11 cellular contexts compared by ENCODE assay signal in the genomic region with DNA sequence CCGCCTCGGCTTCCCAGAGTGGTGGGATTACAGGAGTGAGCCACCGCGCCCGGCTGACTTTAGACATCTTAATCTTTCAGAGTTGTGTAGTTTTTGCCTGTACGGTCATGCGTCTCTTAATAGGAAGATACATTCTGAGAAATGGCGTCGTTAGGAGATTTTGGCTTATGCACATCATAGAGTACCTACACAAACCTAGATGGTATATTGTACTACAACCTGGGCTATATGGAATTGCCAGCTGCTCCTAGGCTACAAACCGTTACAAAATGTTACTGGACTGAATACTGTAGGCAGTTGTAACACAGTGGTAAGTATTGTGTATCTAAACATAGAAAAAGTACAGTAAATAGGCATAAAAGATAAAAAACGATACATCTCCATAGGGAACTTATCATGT. TPM values are rescaled to one million over a fixed set of nuclear protein-coding genes. Genes with fewer than 3 reads are reported as not detected.
DNase-seq lines count a peak whose midpoint lies in the region; ATAC-seq, FAIRE-seq and TF ChIP-seq lines count a peak whose summit lies in the region.
"Had no signal": no experiment of that assay in that cellular context is flagged by ENCODE, and none has a peak within 500 bp of the region (broad histone marks: within the 10 kb centered on the region; RNA-seq: fewer than 3 reads in every experiment).

No MANE protein-coding gene starts in this region.

- H3K9me2 ChIP-seq in GM23248 (ENCODE audit: insufficient read depth) = no peaks in the 10 kb centered on the region

- no peak overlapping the region for H3K27ac ChIP-seq in A549
- no peak overlapping the region for H3K27ac ChIP-seq in GM23248
- no peak overlapping the region for H3K27ac ChIP-seq in mesenchymal stem cell (ENCODE audit: low read length, poor library complexity, severe bottlenecking)
- no peak overlapping the region for H3K27ac ChIP-seq in WERI-Rb-1

- ATAC-seq in A549 = no peak
- ATAC-seq in GM18873 (IDR thresholded peaks at IDR 0.05; ENCODE audit: low FRiP score, unreplicated experiment) = no peak
- ATAC-seq in GM21528 (IDR thresholded peaks at IDR 0.05; ENCODE audit: low FRiP score, unreplicated experiment) = no peak

- POLR2A ChIA-PET in A549 (lab: Yijun Ruan, JAX) = interaction anchor here (0.8 kb wide), 1 partner anchor 81 kb away, joined by 3 read pairs; no protein-coding TSS in a partner anchor
- POLR2A ChIA-PET in activated CD4-positive, alpha-beta memory T cell treated with anti-CD3 and anti-CD28 coated beads, Interleukin-2, amount 10 ng/mL, durations not matched to agents 7 days and 5 days (lab: Charles Lee) = interaction anchor here (1.1 to 2.4 kb wide), 8 partner anchors 12 to 120 kb away, joined by 3 to 15 read pairs (median 7); partner anchors contain the start of genes CTDSP2, CYP27B1, EEF1AKMT3 and METTL1

- FAIRE-seq in A549 (lab: Jason Lieb, UNC) (no peak), GM12891 (lab: Jason Lieb, UNC) (no peak)

- peak overlapping the region; percentile 70 for H3K4me3 Mint-ChIP-seq in activated CD4-positive, alpha-beta memory T cell treated with anti-CD3 and anti-CD28 coated beads, Interleukin-2, amount 10 ng/mL, durations not matched to agents 7 days and 5 days

- no peak overlapping the region for H4K8ac ChIP-seq in mesenchymal stem cell (ENCODE audit: low read length)

- no peak for TF ChIP-seq RAD21 in A549 (conservative IDR thresholded peaks at IDR 0.05 in 1 of 2, IDR thresholded peaks at IDR 0.05 in 1 of 2)

- H3K27me3 ChIP-seq in GM23248 (replicated peaks; ENCODE audit: insufficient read depth) (no peaks in the 10 kb centered on the region), mesenchymal stem cell (ENCODE audit: control insufficient read depth in 1 of 2, insufficient read depth in 1 of 2, low read length in 2 of 2) (no peaks in the 10 kb centered on the region), WERI-Rb-1 (ENCODE audit: insufficient read depth, low read depth, severe bottlenecking) (no peaks in the 10 kb centered on the region)

- no peak for DNase-seq in A549 (ENCODE audit: low read depth in 1 of 2, low spot score in 1 of 2)
- no peak for DNase-seq in GM23248
- no peak for DNase-seq in activated CD4-positive, alpha-beta memory T cell treated with anti-CD3 and anti-CD28 coated beads, Interleukin-2, amount 10 ng/mL, durations not matched to agents 7 days and 5 days
- no peak for DNase-seq in mesenchymal stem cell
- DNase-seq in GM12891 (ENCODE audit: insufficient read length, low spot score) = no peak
- DNase-seq in WERI-Rb-1 = no peak
- DNase-seq: central memory CD4-positive, alpha-beta T cell; KBM-7; substantia nigra had no signal

- H3K79me2 ChIP-seq in GM23248 (ENCODE audit: insufficient read depth) = peaks cover 54% of the 10 kb centered on the region

- peaks cover 42% of the 10 kb centered on the region for H3K36me3 Mint-ChIP-seq in activated CD4-positive, alpha-beta memory T cell treated with anti-CD3 and anti-CD28 coated beads, Interleukin-2, amount 10 ng/mL, durations not matched to agents 7 days and 5 days (ENCODE audit: low read depth)

- H3K4me2 ChIP-seq in A549 = peak overlapping the region; percentile 74
- H3K4me2 ChIP-seq in GM23248 (ENCODE audit: unreplicated experiment) = peak overlapping the region; percentile 93
- no peak overlapping the region for H3K4me2 ChIP-seq in mesenchymal stem cell (ENCODE audit: low read length, poor library complexity, severe bottlenecking)

- H3K23ac ChIP-seq in mesenchymal stem cell (ENCODE audit: low read length in 2 of 2) = no peak overlapping the region

- H3K9ac ChIP-seq in GM23248 = no peak overlapping the region; the same call in 1 of the 2 replicates
- H3K9ac ChIP-seq in mesenchymal stem cell (ENCODE audit: low read length) = peak overlapping the region; percentile 33

- no peaks in the 10 kb centered on the region for H4K20me1 ChIP-seq in GM23248 (ENCODE audit: insufficient read depth)

- H3K4me1 Mint-ChIP-seq in activated CD4-positive, alpha-beta memory T cell treated with anti-CD3 and anti-CD28 coated beads, Interleukin-2, amount 10 ng/mL, durations not matched to agents 7 days and 5 days = peaks cover 43% of the 10 kb centered on the region

- no peak overlapping the region for H2BK12ac ChIP-seq in mesenchymal stem cell (ENCODE audit: low read length in 2 of 2)

- H2BK120ac ChIP-seq in mesenchymal stem cell (ENCODE audit: low read depth, low read length) = no peak overlapping the region

- no peak for TF ChIP-seq EP300 in A549 (IDR thresholded peaks at IDR 0.05)

- no peak overlapping the region for H4K91ac ChIP-seq in mesenchymal stem cell (ENCODE audit: low read length)

- TF ChIP-seq POLR2A in A549 (IDR thresholded peaks at IDR 0.05; ENCODE audit: low read length) (no peak), GM12891 (IDR thresholded peaks at IDR 0.05; ENCODE audit: low read depth, low read length) (no peak)

- H2AFZ ChIP-seq in GM23248 (no peak overlapping the region), mesenchymal stem cell (ENCODE audit: low read depth, low read length) (no peak overlapping the region)

- H2BK5ac ChIP-seq in mesenchymal stem cell (ENCODE audit: low read depth, low read length, poor library complexity, severe bottlenecking) = no peak overlapping the region

- CTCF ChIA-PET in A549 (lab: Yijun Ruan, JAX) = interaction anchor here (0.9 to 8.1 kb wide), 7 partner anchors 9 to 119 kb away, joined by 3 to 60 read pairs (median 16); no protein-coding TSS in a partner anchor
- CTCF ChIA-PET in activated CD4-positive, alpha-beta memory T cell treated with anti-CD3 and anti-CD28 coated beads, Interleukin-2, amount 10 ng/mL, durations not matched to agents 7 days and 5 days (lab: Charles Lee) = interaction anchor here (1.2 to 1.5 kb wide), 5 partner anchors 12 to 153 kb away, joined by 3 to 15 read pairs (median 6); partner anchors contain the start of genes EEF1AKMT3 and METTL1

- H3K4ac ChIP-seq in mesenchymal stem cell (ENCODE audit: low read depth in 1 of 2, low read length in 2 of 2) = no peak overlapping the region

- H3K4me1 ChIP-seq in A549 (peaks cover 8% of the 10 kb centered on the region), GM23248 (ENCODE audit: insufficient read depth) (peaks cover 3% of the 10 kb centered on the region; the same call in 1 of the 2 replicates), mesenchymal stem cell (ENCODE audit: control insufficient read depth, insufficient read depth, low read depth, low read length) (no peaks in the 10 kb centered on the region)

- no peak overlapping the region for H3K14ac ChIP-seq in mesenchymal stem cell (ENCODE audit: low read length in 2 of 2)

- no peak for TF ChIP-seq CTCF in A549 (IDR thresholded peaks at IDR 0.05)
- no peak for TF ChIP-seq CTCF in WERI-Rb-1 (IDR thresholded peaks at IDR 0.05; ENCODE audit: low read depth, low read length)

- H3K79me1 ChIP-seq in mesenchymal stem cell (replicated peaks; ENCODE audit: low read length, poor library complexity, severe bottlenecking) = peaks cover 26% of the 10 kb centered on the region

- no peak overlapping the region for H3K18ac ChIP-seq in mesenchymal stem cell (ENCODE audit: low read depth in 1 of 2, low read length in 2 of 2)

- no peak overlapping the region for H2BK15ac ChIP-seq in mesenchymal stem cell (ENCODE audit: low read depth, poor library complexity, severe bottlenecking)

- H3K9me3 Mint-ChIP-seq in activated CD4-positive, alpha-beta memory T cell treated with anti-CD3 and anti-CD28 coated beads, Interleukin-2, amount 10 ng/mL, durations not matched to agents 7 days and 5 days = no peaks in the 10 kb centered on the region

- in situ Hi-C loops in GM23248 (cut with MboI) = no loop called here

- H2AK5ac ChIP-seq in mesenchymal stem cell (ENCODE audit: low read length, severe bottlenecking) = peak overlapping the region; percentile 20

- H3K36me3 ChIP-seq in GM23248 (ENCODE audit: low read depth) (peaks cover 25% of the 10 kb centered on the region), mesenchymal stem cell (ENCODE audit: control insufficient read depth in 1 of 2, insufficient read depth in 2 of 2, low read depth in 1 of 2, low read length in 2 of 2) (peaks cover 20 to 61% of the 10 kb centered on the region in 2 experiments), WERI-Rb-1 (peaks cover 55% of the 10 kb centered on the region)

- WGBS in A549 (ENCODE audit: missing lambda C conversion rate) = 84% methylated on average over 11 of the region's 11 CpGs
- WGBS in GM23248 (ENCODE audit: low coverage in 1 of 2, low lambda C conversion rate in 2 of 2, missing lambda C conversion rate in 2 of 2), 2 experiments = 94% methylated on average over 11 of the region's 11 CpGs
- WGBS in mesenchymal stem cell = 97% methylated on average over 8 of the region's 11 CpGs

- H3K9me3 ChIP-seq in A549 (no peaks in the 10 kb centered on the region), GM23248 (ENCODE audit: low read depth) (no peaks in the 10 kb centered on the region), mesenchymal stem cell (ENCODE audit: control insufficient read depth, low read length) (no peaks in the 10 kb centered on the region), WERI-Rb-1 (ENCODE audit: severe bottlenecking) (no peaks in the 10 kb centered on the region)

- peak overlapping the region; percentile 2 for H3K27ac Mint-ChIP-seq in activated CD4-positive, alpha-beta memory T cell treated with anti-CD3 and anti-CD28 coated beads, Interleukin-2, amount 10 ng/mL, durations not matched to agents 7 days and 5 days

- H3F3A ChIP-seq in GM23248 (ENCODE audit: insufficient read depth) = peaks cover 17% of the 10 kb centered on the region

- H3K4me3 ChIP-seq in A549 = peak overlapping the region; percentile 83
- H3K4me3 ChIP-seq in GM23248 = peak overlapping the region; percentile 98; the same call in 1 of the 2 replicates
- H3K4me3 ChIP-seq in mesenchymal stem cell (ENCODE audit: insufficient read depth in 1 of 2, low read depth in 1 of 2, low read length in 2 of 2) = peak overlapping the region in 1 of 2 experiments; percentile 31
- no peak overlapping the region for H3K4me3 ChIP-seq in WERI-Rb-1 (ENCODE audit: low read depth, low read length)

- no peaks in the 10 kb centered on the region for H3K27me3 Mint-ChIP-seq in activated CD4-positive, alpha-beta memory T cell treated with anti-CD3 and anti-CD28 coated beads, Interleukin-2, amount 10 ng/mL, durations not matched to agents 7 days and 5 days

RNA-seq across cellular contexts. Expression of gene TSFM, which starts 1.3 kb away (rescaled TPM):
- polyA plus RNA-seq in A549 (2011; rRNA removed) (31.7 and 39.9 TPM in 2 replicates), A549 (2017; fragmentation: RNase III; extraction: RNeasy Plus Mini Kit Qiagen cat#74134 plus additional on column Dnase treatment) (56.6 to 60.2 TPM (median 59.2 TPM) in 3 replicates), GM23248 (2016; fragmentation: Nextera tagmentation; extraction: Ambion mirVana) (36.1 and 42.2 TPM in 2 replicates)
- 46.6 and 47.7 TPM in 2 replicates for polyA plus RNA-seq in A549 (2012; cell fraction: cytosol; rRNA removed)
- 31.5 and 36.9 TPM in 2 replicates for polyA plus RNA-seq in A549 (2012; cell fraction: nucleus; rRNA removed)
- 11.0 and 11.2 TPM in 2 replicates for polyA minus RNA-seq in A549 (2011; rRNA and poly(A)+ RNA removed)
- total RNA-seq in GM23248 (2014; rRNA removed; shearing (Covaris generic)) = 13.0 and 37.9 TPM in 2 replicates
- 10 to 100 TPM; 28.9 to 31.5 TPM for total RNA-seq in activated CD4-positive, alpha-beta memory T cell treated with anti-CD3 and anti-CD28 coated beads, Interleukin-2, amount 10 ng/mL, durations not matched to agents 7 days and 5 days
- 24.5 TPM for polyA plus RNA-seq in mesenchymal stem cell (2013, experiment 1 of 2)
- polyA plus RNA-seq in mesenchymal stem cell (2013, experiment 2 of 2) = 25.4 TPM
- polyA plus RNA-seq in GM12891 (2012; ENCODE audit: low read depth, missing spikeins) = 41.6 TPM

RNA-seq across cellular contexts. Expression of gene EEF1AKMT3, which starts 11.4 kb away (rescaled TPM):
- polyA plus RNA-seq in A549 (2011; rRNA removed) (13.8 and 15.8 TPM in 2 replicates), A549 (2017; fragmentation: RNase III; extraction: RNeasy Plus Mini Kit Qiagen cat#74134 plus additional on column Dnase treatment) (6.2 to 8.0 TPM (median 7.3 TPM) in 3 replicates), GM23248 (2016; fragmentation: Nextera tagmentation; extraction: Ambion mirVana) (15.0 and 15.7 TPM in 2 replicates)
- 6.9 and 8.3 TPM in 2 replicates for polyA plus RNA-seq in A549 (2012; cell fraction: cytosol; rRNA removed)
- polyA plus RNA-seq in A549 (2012; cell fraction: nucleus; rRNA removed) = 3.9 and 4.3 TPM in 2 replicates
- polyA minus RNA-seq in A549 (2011; rRNA and poly(A)+ RNA removed) = 12.2 and 13.1 TPM in 2 replicates
- 7.0 and 12.4 TPM in 2 replicates for total RNA-seq in GM23248 (2014; rRNA removed; shearing (Covaris generic))
- 1 to 10 TPM; 4.2 to 4.7 TPM for total RNA-seq in activated CD4-positive, alpha-beta memory T cell treated with anti-CD3 and anti-CD28 coated beads, Interleukin-2, amount 10 ng/mL, durations not matched to agents 7 days and 5 days
- polyA plus RNA-seq in mesenchymal stem cell (2013, experiment 1 of 2) = 6.7 TPM
- polyA plus RNA-seq in mesenchymal stem cell (2013, experiment 2 of 2) = 6.8 TPM
- 2.0 TPM for polyA plus RNA-seq in GM12891 (2012; ENCODE audit: low read depth, missing spikeins)

RNA-seq across cellular contexts. Expression of gene METTL1, which starts 12.0 kb away (rescaled TPM):
- polyA plus RNA-seq in A549 (2011; rRNA removed) (60.2 and 71.3 TPM in 2 replicates), A549 (2017; fragmentation: RNase III; extraction: RNeasy Plus Mini Kit Qiagen cat#74134 plus additional on column Dnase treatment) (55.2 to 64.9 TPM (median 63.0 TPM) in 3 replicates), GM23248 (2016; fragmentation: Nextera tagmentation; extraction: Ambion mirVana) (29.8 and 33.2 TPM in 2 replicates)
- 68.2 and 69.2 TPM in 2 replicates for polyA plus RNA-seq in A549 (2012; cell fraction: cytosol; rRNA removed)
- polyA plus RNA-seq in A549 (2012; cell fraction: nucleus; rRNA removed) = 72.4 and 97.7 TPM in 2 replicates
- polyA minus RNA-seq in A549 (2011; rRNA and poly(A)+ RNA removed) = 81.3 and 95.3 TPM in 2 replicates
- total RNA-seq in GM23248 (2014; rRNA removed; shearing (Covaris generic)) = 3.7 and 7.3 TPM in 2 replicates
- total RNA-seq in activated CD4-positive, alpha-beta memory T cell treated with anti-CD3 and anti-CD28 coated beads, Interleukin-2, amount 10 ng/mL, durations not matched to agents 7 days and 5 days = 10 to 100 TPM; 12.5 to 13.8 TPM
- 8.6 TPM for polyA plus RNA-seq in mesenchymal stem cell (2013, experiment 1 of 2)
- polyA plus RNA-seq in mesenchymal stem cell (2013, experiment 2 of 2) = 10.3 TPM
- polyA plus RNA-seq in GM12891 (2012; ENCODE audit: low read depth, missing spikeins) = 21.1 TPM

RNA-seq across cellular contexts. Expression of gene CYP27B1, which starts 17.0 kb away (rescaled TPM):
- polyA plus RNA-seq in A549 (2011; rRNA removed) (1.8 and 1.9 TPM in 2 replicates), A549 (2017; fragmentation: RNase III; extraction: RNeasy Plus Mini Kit Qiagen cat#74134 plus additional on column Dnase treatment) (1.9 to 2.9 TPM (median 2.3 TPM) in 3 replicates), GM23248 (2016; fragmentation: Nextera tagmentation; extraction: Ambion mirVana) (0.42 and 0.78 TPM in 2 replicates)
- 2.6 and 3.0 TPM in 2 replicates for polyA plus RNA-seq in A549 (2012; cell fraction: cytosol; rRNA removed)
- polyA plus RNA-seq in A549 (2012; cell fraction: nucleus; rRNA removed) = 22.0 and 26.2 TPM in 2 replicates
- polyA minus RNA-seq in A549 (2011; rRNA and poly(A)+ RNA removed) = 1.5 and 2.0 TPM in 2 replicates
- 0.86 and 1.0 TPM in 2 replicates for total RNA-seq in GM23248 (2014; rRNA removed; shearing (Covaris generic))
- 1 to 10 TPM; 3.3 to 4.3 TPM for total RNA-seq in activated CD4-positive, alpha-beta memory T cell treated with anti-CD3 and anti-CD28 coated beads, Interleukin-2, amount 10 ng/mL, durations not matched to agents 7 days and 5 days
- 0.32 TPM for polyA plus RNA-seq in mesenchymal stem cell (2013, experiment 1 of 2)
- polyA plus RNA-seq in mesenchymal stem cell (2013, experiment 2 of 2) = 0.29 TPM
- polyA plus RNA-seq in GM12891 (2012; ENCODE audit: low read depth, missing spikeins) = 0.85 TPM

RNA-seq across cellular contexts. Expression of gene MARCHF9, which starts 29.0 kb away (rescaled TPM):
- polyA plus RNA-seq in A549 (2011; rRNA removed) (7.2 and 8.4 TPM in 2 replicates), A549 (2017; fragmentation: RNase III; extraction: RNeasy Plus Mini Kit Qiagen cat#74134 plus additional on column Dnase treatment) (4.7 to 6.8 TPM (median 5.9 TPM) in 3 replicates), GM23248 (2016; fragmentation: Nextera tagmentation; extraction: Ambion mirVana) (0.18 TPM in 1 of 2 replicates, not detected in the other)
- polyA plus RNA-seq in A549 (2012; cell fraction: cytosol; rRNA removed) = 4.5 and 5.5 TPM in 2 replicates
- 7.2 and 7.3 TPM in 2 replicates for polyA plus RNA-seq in A549 (2012; cell fraction: nucleus; rRNA removed)
- 7.7 and 9.8 TPM in 2 replicates for polyA minus RNA-seq in A549 (2011; rRNA and poly(A)+ RNA removed)
- total RNA-seq in GM23248 (2014; rRNA removed; shearing (Covaris generic)) = 0.97 and 1.4 TPM in 2 replicates
- 10 to 100 TPM; 29.2 to 31.4 TPM for total RNA-seq in activated CD4-positive, alpha-beta memory T cell treated with anti-CD3 and anti-CD28 coated beads, Interleukin-2, amount 10 ng/mL, durations not matched to agents 7 days and 5 days
- polyA plus RNA-seq in mesenchymal stem cell (2013, experiment 1 of 2) = 8.2 TPM
- 8.2 TPM for polyA plus RNA-seq in mesenchymal stem cell (2013, experiment 2 of 2)
- 6.8 TPM for polyA plus RNA-seq in GM12891 (2012; ENCODE audit: low read depth, missing spikeins)
